ENCODE assay signal across 20 cellular contexts in genomic region chr13:46270416-46270815, GRCh38. TPM values are rescaled to one million over a fixed set of nuclear protein-coding genes. Genes with fewer than 3 reads are reported as not detected.
A peak's percentile ranks its signal among the peaks of the same experiment; 100 is the strongest.
DNase-seq lines count a peak whose midpoint lies in the region; ATAC-seq, FAIRE-seq and TF ChIP-seq lines count a peak whose summit lies in the region.
"Had no signal": no experiment of that assay in that cellular context is flagged by ENCODE, and none has a peak within 500 bp of the region (broad histone marks: within the 10 kb centered on the region; RNA-seq: fewer than 3 reads in every experiment).

No MANE protein-coding gene starts in this region.

- no peak for TF ChIP-seq RAD21 in H1 (IDR thresholded peaks at IDR 0.05 in 1 of 2, conservative IDR thresholded peaks at IDR 0.05 in 1 of 2; ENCODE audit: low read depth in 2 of 2, low read length in 2 of 2)

- H3K36me3 Mint-ChIP-seq in GM23338 (ENCODE audit: low read depth), result no peaks in the 10 kb centered on the region

- no peaks in the 10 kb centered on the region for H3K79me2 ChIP-seq in GM23338 (replicated peaks; ENCODE audit: insufficient read depth)
- H3K79me2 ChIP-seq in OCI-LY3 (ENCODE audit: low read length), result no peaks in the 10 kb centered on the region
- no peaks in the 10 kb centered on the region for H3K79me2 ChIP-seq in H1 (ENCODE audit: control insufficient read depth in 1 of 2, insufficient read depth in 2 of 2, low read length in 2 of 2)

- H2BK15ac ChIP-seq in H1 (ENCODE audit: low read length), result no peak overlapping the region

- POLR2A ChIA-PET in H1 (lab: Charles Lee; ENCODE audit: partially characterized antibody), result no interaction called here

- TF ChIP-seq EP300 in H1 (IDR thresholded peaks at IDR 0.05; ENCODE audit: borderline replicate concordance in 1 of 2, low read depth in 2 of 2, low read length in 2 of 2), result no peak

- no peak overlapping the region for H2AK5ac ChIP-seq in H1 (ENCODE audit: low read depth, low read length)

- H4K5ac ChIP-seq in H1 (ENCODE audit: insufficient read length, low read depth, low read length), result no peak overlapping the region

- peak overlapping the region; percentile 45; the same call in 1 of the 2 replicates for H2AFZ ChIP-seq in GM23338
- H2AFZ ChIP-seq in OCI-LY3 (ENCODE audit: low read depth, low read length), result 0 out of 2 replicates have a peak overlapping the region, but pooled peaks have one; percentile 12
- peak overlapping the region; percentile 83; the same call in 1 of the 2 replicates for H2AFZ ChIP-seq in H1 (ENCODE audit: low read length)
- H2AFZ ChIP-seq: GM23248 had no signal

- H3K27me3 ChIP-seq in GM23338 (ENCODE audit: insufficient read depth) (no peaks in the 10 kb centered on the region), OCI-LY3 (ENCODE audit: low read depth, low read length) (no peaks in the 10 kb centered on the region), H1 (replicated peaks in 1 of 4; ENCODE audit: control insufficient read depth in 3 of 4, extremely low read depth in 1 of 4, insufficient read depth in 3 of 4, low read length in 3 of 4) (no peaks in the 10 kb centered on the region), right atrium auricular region (no peaks in the 10 kb centered on the region)

- no peak overlapping the region for H4K8ac ChIP-seq in H1 (ENCODE audit: extremely low read depth, insufficient read depth, low read length)

- H3K4me3 Mint-ChIP-seq in GM23338, result no peak overlapping the region
- H3K4me3 Mint-ChIP-seq: CD4-positive, alpha-beta memory T cell; HFFc6 had no signal

- ATAC-seq in GM23338, result no peak

- DNase-seq in GM23338 (ENCODE audit: low spot score) (no peak), H1 (ENCODE audit: low read depth in 1 of 2, low spot score in 2 of 2) (no peak), midbrain (lab: John Stamatoyannopoulos, UW) (no peak), right atrium auricular region (ENCODE audit: low spot score) (no peak)
- no peak for DNase-seq in activated CD4-positive, alpha-beta T cell treated with anti-CD3 and anti-CD28 coated beads for 1 hour
- DNase-seq: C1 segment of cervical spinal cord; Calu3; CD4-positive, alpha-beta memory T cell; COR-L47; DMS53; DMS79 treated with DMSO at 0.1 percent for 48 hours; GF-D8; GM23248; HFFc6 had no signal

- H3K14ac ChIP-seq in H1 (ENCODE audit: insufficient read length), result no peak overlapping the region

- CTCF ChIA-PET in H1 (lab: Charles Lee; ENCODE audit: partially characterized antibody), result interaction anchor here (0.6 kb wide), 1 partner anchor 969 kb away, joined by 4 read pairs; no protein-coding TSS in a partner anchor

- H3K27ac ChIP-seq in GM23338 (ENCODE audit: low read depth) (no peak overlapping the region), OCI-LY3 (ENCODE audit: low read length) (no peak overlapping the region), H1 (ENCODE audit: low read depth, low read length) (no peak overlapping the region), right atrium auricular region (no peak overlapping the region)
- H3K27ac ChIP-seq: GM23248 had no signal

- H3K4me1 ChIP-seq in GM23338 (ENCODE audit: insufficient read depth) (peaks cover 7% of the 10 kb centered on the region; the same call in 1 of the 2 replicates), OCI-LY3 (ENCODE audit: low read length) (peaks cover 10% of the 10 kb centered on the region; the same call in 1 of the 2 replicates), H1 (replicated peaks in 1 of 4; ENCODE audit: control insufficient read depth in 3 of 4, insufficient read depth in 4 of 4, low read length in 3 of 4) (peaks cover 0 to 3% (median 0%) of the 10 kb centered on the region in 4 experiments; a peak in 2 of 7 replicates), right atrium auricular region (no peaks in the 10 kb centered on the region)

- no peaks in the 10 kb centered on the region for H3K9me3 ChIP-seq in OCI-LY3 (ENCODE audit: insufficient read depth, low read length)
- no peaks in the 10 kb centered on the region for H3K9me3 ChIP-seq in H1 (ENCODE audit: insufficient read depth in 2 of 2, low read depth in 1 of 2, low read length in 1 of 2)
- no peaks in the 10 kb centered on the region for H3K9me3 ChIP-seq in right atrium auricular region
- H3K9me3 ChIP-seq: HAP-1 had no signal

- no peak overlapping the region for H3K27ac Mint-ChIP-seq in GM23338
- H3K27ac Mint-ChIP-seq: CD4-positive, alpha-beta memory T cell; HFFc6 had no signal

- no peaks in the 10 kb centered on the region for H3K79me1 ChIP-seq in H1 (ENCODE audit: low read depth, low read length)

- H2BK120ac ChIP-seq in H1 (replicated peaks; ENCODE audit: low read depth, low read length), result no peak overlapping the region

- TF ChIP-seq POLR2A in H1 (IDR thresholded peaks at IDR 0.05; ENCODE audit: control extremely low read depth in 1 of 2, low read depth in 2 of 2, low read length in 2 of 2), result no peak

- H4K91ac ChIP-seq in H1 (replicated peaks; ENCODE audit: insufficient read length, low read length), result no peak overlapping the region

- no peak overlapping the region for H3K4me2 ChIP-seq in GM23338
- no peak overlapping the region for H3K4me2 ChIP-seq in OCI-LY3 (ENCODE audit: low read length)
- H3K4me2 ChIP-seq in H1 (ENCODE audit: insufficient read depth in 1 of 2, low read depth in 2 of 2, low read length in 2 of 2), result no peak overlapping the region

- no peaks in the 10 kb centered on the region for H3F3A ChIP-seq in GM23338 (replicated peaks; ENCODE audit: low read depth)

- H3K27me3 Mint-ChIP-seq in GM23338 (ENCODE audit: insufficient read depth, low read depth, poor library complexity), result no peaks in the 10 kb centered on the region

- no peak overlapping the region for H3K23ac ChIP-seq in H1 (ENCODE audit: insufficient read length)

- no peaks in the 10 kb centered on the region for H3K9me2 ChIP-seq in GM23338 (ENCODE audit: insufficient read depth)

- no peak for TF ChIP-seq CTCF in GM23338 (conservative IDR thresholded peaks at IDR 0.05; ENCODE audit: low read depth in 2 of 2)
- TF ChIP-seq CTCF in OCI-LY3 (IDR thresholded peaks at IDR 0.05; ENCODE audit: low read depth, low read length), result no peak
- no peak for TF ChIP-seq CTCF in H1 (IDR thresholded peaks at IDR 0.05; ENCODE audit: control extremely low read depth in 1 of 3, insufficient read depth in 1 of 3, low read depth in 1 of 3, low read length in 3 of 3)
- no peak for TF ChIP-seq CTCF in right atrium auricular region (IDR thresholded peaks at IDR 0.05)

- no peak overlapping the region for H3K56ac ChIP-seq in H1 (replicated peaks; ENCODE audit: insufficient read length, low read depth, low read length)

- H3K23me2 ChIP-seq in H1 (ENCODE audit: low read depth, low read length), result no peaks in the 10 kb centered on the region

- H3K4me1 Mint-ChIP-seq in GM23338, result peaks cover 6% of the 10 kb centered on the region; the same call in 2 of the 3 replicates
- H3K4me1 Mint-ChIP-seq: CD4-positive, alpha-beta memory T cell had no signal

- H4K20me1 ChIP-seq in GM23338 (replicated peaks; ENCODE audit: insufficient read depth) (no peaks in the 10 kb centered on the region), OCI-LY3 (ENCODE audit: insufficient read depth, low read length) (no peaks in the 10 kb centered on the region), H1 (replicated peaks in 1 of 2; ENCODE audit: control insufficient read depth in 1 of 2, insufficient read depth in 2 of 2, low read length in 2 of 2) (no peaks in the 10 kb centered on the region)

- no peak overlapping the region for H3K4ac ChIP-seq in H1 (replicated peaks; ENCODE audit: insufficient read length, low read depth, low read length)

- no peak overlapping the region for H2BK12ac ChIP-seq in H1 (ENCODE audit: low read depth, low read length)

- H3K18ac ChIP-seq in H1 (ENCODE audit: extremely low read depth, low read length), result no peak overlapping the region

- no peak overlapping the region for H3K4me3 ChIP-seq in GM23338
- no peak overlapping the region for H3K4me3 ChIP-seq in OCI-LY3 (ENCODE audit: low read length)
- H3K4me3 ChIP-seq in H1 (ENCODE audit: extremely low read depth in 1 of 4, insufficient read depth in 2 of 4, low read depth in 3 of 4, low read length in 4 of 4), result no peak overlapping the region
- H3K4me3 ChIP-seq in right atrium auricular region, result no peak overlapping the region
- H3K4me3 ChIP-seq: GM23248, HAP-1 had no signal

- H2BK5ac ChIP-seq in H1 (ENCODE audit: low read depth, low read length), result no peak overlapping the region

- 91% methylated on average over 6 of the region's 6 CpGs; no CpG with 5 or more reads in 1 of the 2 experiments for WGBS in H1 (ENCODE audit: extremely low coverage in 1 of 2, insufficient coverage in 1 of 2, insufficient read length in 1 of 2, insufficient replicate concordance in 2 of 2, low coverage in 1 of 2, low lambda C conversion rate in 2 of 2, missing lambda C conversion rate in 1 of 2), 2 experiments

- no peaks in the 10 kb centered on the region for H3K9me3 Mint-ChIP-seq in GM23338
- H3K9me3 Mint-ChIP-seq: CD4-positive, alpha-beta memory T cell; HFFc6 had no signal

- no peak overlapping the region for H2BK20ac ChIP-seq in H1 (ENCODE audit: low read length)

- FAIRE-seq in H1 (lab: Jason Lieb, UNC), result no peak
- FAIRE-seq: GM19239, H54 had no signal

- H3K36me3 ChIP-seq in GM23338 (ENCODE audit: insufficient read depth) (no peaks in the 10 kb centered on the region), OCI-LY3 (replicated peaks; ENCODE audit: low read depth, low read length) (no peaks in the 10 kb centered on the region), H1 (ENCODE audit: control insufficient read depth in 2 of 4, insufficient read depth in 4 of 4, low read length in 3 of 4) (no peaks in the 10 kb centered on the region), right atrium auricular region (no peaks in the 10 kb centered on the region)
- H3K36me3 ChIP-seq: HAP-1 had no signal

- no peak overlapping the region for H3K9ac ChIP-seq in OCI-LY3 (ENCODE audit: low read length)
- H3K9ac ChIP-seq in H1 (replicated peaks in 1 of 4; ENCODE audit: extremely low read depth in 1 of 4, low read depth in 3 of 4, low read length in 3 of 4), result no peak overlapping the region
- H3K9ac ChIP-seq: GM23248 had no signal

TF ChIP-seq in GM23338, 12 proteins besides CTCF, POLR2A, EP300 and RAD21:
- TF ChIP-seq STAT1 (IDR thresholded peaks at IDR 0.05; ENCODE audit: unreplicated experiment), result no peak

TF ChIP-seq in H1, 55 proteins besides CTCF, POLR2A, EP300 and RAD21 (continues in another document):
- TF ChIP-seq ASH2L (IDR thresholded peaks at IDR 0.05; ENCODE audit: low read length) (no peak), CHD2 (IDR thresholded peaks at IDR 0.05; ENCODE audit: low read length) (no peak)

RNA-seq across cellular contexts. Expression of gene LRRC63, which starts 58.7 kb away (rescaled TPM):
- not detected in 2 replicates for total RNA-seq in GM23338 (2014; rRNA removed; shearing (Covaris generic))
- polyA plus RNA-seq in GM23338 (2016; fragmentation: Nextera tagmentation; extraction: Ambion mirVana) (not detected in 2 replicates), H1 (2011; rRNA removed) (not detected in 2 replicates)
- total RNA-seq in H1 (2021; fragmentation: NEBNext Ultra II Directional; extraction: Animal tissue kit (Norgen Biotek cat#: 25700)), result not detected in 2 replicates
- polyA plus RNA-seq in H1 (2011; cell fraction: cytosol; rRNA removed), result not detected
- polyA plus RNA-seq in H1 (2011; cell fraction: nucleus; rRNA removed), result 0.04 TPM
- polyA plus RNA-seq in H1 (2012, experiment 1 of 2), result not detected in 4 replicates
- polyA plus RNA-seq in H1 (2012, experiment 2 of 2), result not detected
- polyA plus RNA-seq in H1 (2013, experiment 1 of 2), result 0.04 TPM
- 0.02 TPM for polyA plus RNA-seq in H1 (2013, experiment 2 of 2)
- not detected in 2 replicates for polyA minus RNA-seq in H1 (2011; rRNA and poly(A)+ RNA removed)
- not detected for polyA minus RNA-seq in H1 (2011; cell fraction: cytosol; rRNA and poly(A)+ RNA removed)
- not detected for polyA minus RNA-seq in H1 (2011; cell fraction: nucleus; rRNA and poly(A)+ RNA removed)
- total RNA-seq in right atrium auricular region, result not detected
- total RNA-seq: G401, GM23248, HFFc6 had no signal
- polyA plus RNA-seq: BJ, GM23248 had no signal

Comparison
In these comparisons a context has a peak if more than half of its experiments do, and no peak if none do; other contexts are left out.
1. H2AFZ ChIP-seq: peak in every context shown above with its lines; median percentile 83 in H1; 45 in GM23338; 12 in OCI-LY3.